In genomic region chr4:8263397-8263796, GRCh38 we compare ENCODE assay signal across 29 cellular contexts. TPM values are rescaled to one million over a fixed set of nuclear protein-coding genes. Genes with fewer than 3 reads are reported as not detected.
"Had no signal": no experiment of that assay in that cellular context is flagged by ENCODE, and none has a peak within 500 bp of the region (broad histone marks: within the 10 kb centered on the region; RNA-seq: fewer than 3 reads in every experiment).

No MANE protein-coding gene starts in this region.

- H3K4me1 ChIP-seq: Peyer's patch had no signal

- H3K4me3 Mint-ChIP-seq: activated CD8-positive, alpha-beta T cell treated with anti-CD3 and anti-CD28 coated beads, Interleukin-2, amount 10 ng/mL, durations not matched to agents 7 days and 5 days; activated naive CD8-positive, alpha-beta T cell treated with anti-CD3 and anti-CD28 coated beads, Interleukin-2, amount 10 ng/mL, durations not matched to agents 7 days and 5 days; T-helper 2 cell treated with Interferon-gamma antibody and Interleukin-4, amounts not matched to agents 5 μg/mL and 100 μg/mL, for 36 hours; WTC11 had no signal

- H3K36me3 ChIP-seq: adrenal gland, Peyer's patch, SJCRH30 had no signal

- H3K9me3 Mint-ChIP-seq: activated naive CD8-positive, alpha-beta T cell treated with anti-CD3 and anti-CD28 coated beads, Interleukin-2, amount 10 ng/mL, durations not matched to agents 7 days and 5 days; T-helper 2 cell treated with Interferon-gamma antibody and Interleukin-4, amounts not matched to agents 5 μg/mL and 100 μg/mL, for 36 hours; WTC11 had no signal

- H3K9me3 ChIP-seq: adrenal gland, Peyer's patch, SJCRH30, SK-N-SH had no signal

- H3K36me3 Mint-ChIP-seq: activated naive CD8-positive, alpha-beta T cell treated with anti-CD3 and anti-CD28 coated beads, Interleukin-2, amount 10 ng/mL, durations not matched to agents 7 days and 5 days; WTC11 had no signal

- H3K27ac Mint-ChIP-seq: activated CD8-positive, alpha-beta T cell treated with anti-CD3 and anti-CD28 coated beads, Interleukin-2, amount 10 ng/mL, durations not matched to agents 7 days and 5 days; activated naive CD8-positive, alpha-beta T cell treated with anti-CD3 and anti-CD28 coated beads, Interleukin-2, amount 10 ng/mL, durations not matched to agents 7 days and 5 days; T-helper 2 cell treated with Interferon-gamma antibody and Interleukin-4, amounts not matched to agents 5 μg/mL and 100 μg/mL, for 36 hours; WTC11 had no signal

- H3K4me1 Mint-ChIP-seq: activated naive CD8-positive, alpha-beta T cell treated with anti-CD3 and anti-CD28 coated beads, Interleukin-2, amount 10 ng/mL, durations not matched to agents 7 days and 5 days had no signal

- H3K4me3 ChIP-seq: adrenal gland, Peyer's patch, SJCRH30 had no signal

- ATAC-seq: activated CD8-positive, alpha-beta T cell treated with anti-CD3 and anti-CD28 coated beads, Interleukin-2, amount 10 ng/mL, durations not matched to agents 7 days and 5 days had no signal

- DNase-seq: activated CD4-positive, alpha-beta T cell treated with anti-CD3 and anti-CD28 coated beads for 48 hours; activated CD4-positive, alpha-beta T cell treated with anti-CD3 and anti-CD28 coated beads, Interleukin-2, amount 50 U/mL, for 4 hours; activated CD4-positive, CD25-positive, alpha-beta regulatory T cell treated with anti-CD3 and anti-CD28 coated beads, Interleukin-2, amount 50 U/mL, for 72 hours; activated CD8-positive, alpha-beta memory T cell treated with anti-CD3 and anti-CD28 coated beads, Interleukin-2, amount 50 U/mL, for 48 hours; activated CD8-positive, alpha-beta T cell treated with anti-CD3 and anti-CD28 coated beads, Interleukin-2, amount 10 ng/mL, durations not matched to agents 7 days and 5 days; activated naive CD4-positive, alpha-beta T cell treated with anti-CD3 and anti-CD28 coated beads, Interleukin-2, amount 50 U/mL, for 16 hours; activated naive CD8-positive, alpha-beta T cell treated with anti-CD3 and anti-CD28 coated beads, Interleukin-2, amount 10 ng/mL, durations not matched to agents 7 days and 5 days; activated T-cell treated with anti-CD3 and anti-CD28 coated beads, Interleukin-2, amount 50 U/mL, for 1 hour; adrenal gland; anterior cingulate cortex; Kasumi-1; KBM-7; NCI-H1105 treated with DMSO at 0.1 percent for 48 hours; NCI-H1436 treated with DMSO at 0.1 percent for 48 hours; NCI-H187 treated with DMSO at 0.1 percent for 48 hours; NCI-H2081 treated with DMSO at 0.1 percent for 48 hours; NCI-H226; NCI-H526 treated with DMSO at 0.1 percent for 48 hours; NK-92 treated with Interleukin-12 subunit alpha and Interleukin-12 subunit beta, amount 100 ng/mL, for 24 hours; Peyer's patch; Right ventricle myocardium superior; SJCRH30; SK-N-SH; SW 1271 had no signal

- H3K27ac ChIP-seq: adrenal gland, Peyer's patch, RWPE1, SJCRH30 had no signal

- H3K27me3 ChIP-seq: adrenal gland, Peyer's patch, SJCRH30 had no signal

- H3K4me2 ChIP-seq: SK-N-SH had no signal

- H3K9ac ChIP-seq: SK-N-SH had no signal

RNA-seq across cellular contexts. Expression of gene HTRA3, which starts 6.2 kb away (rescaled TPM):
- total RNA-seq: activated CD8-positive, alpha-beta T cell treated with anti-CD3 and anti-CD28 coated beads, Interleukin-2, amount 10 ng/mL, durations not matched to agents 7 days and 5 days; activated naive CD8-positive, alpha-beta T cell treated with anti-CD3 and anti-CD28 coated beads, Interleukin-2, amount 10 ng/mL, durations not matched to agents 7 days and 5 days; NCI-H460; T-helper 1 cell treated with Interleukin-12 subunit alpha and Interleukin-12 subunit beta and Interleukin-4 antibody, amounts not matched to agents 30 ng/mL and 1 ng/mL, for 36 hours had no signal
